9 cellular contexts compared by ENCODE assay signal in genomic region chr7:45922810-45923209, GRCh38. TPM values are rescaled to one million over a fixed set of nuclear protein-coding genes. Genes with fewer than 3 reads are reported as not detected.
DNase-seq lines count a peak whose midpoint lies in the region; ATAC-seq and TF ChIP-seq lines count a peak whose summit lies in the region.
"Had no signal": no experiment of that assay in that cellular context is flagged by ENCODE, and none has a peak within 500 bp of the region (broad histone marks: within the 10 kb centered on the region; RNA-seq: fewer than 3 reads in every experiment).

No MANE protein-coding gene starts in this region.

- DNase-seq in NCI-H1105 treated with DMSO at 0.1 percent for 48 hours (lab: John Stamatoyannopoulos, UW) = peak; percentile 49
- DNase-seq in NCI-H1105 (lab: John Stamatoyannopoulos, UW) = no peak
- DNase-seq in WERI-Rb-1 = no peak
- DNase-seq in heart left ventricle = peak in 1 of 5 donors; percentile 21
- no peak for DNase-seq in smooth muscle cell (lab: John Stamatoyannopoulos, UW; ENCODE audit: unreplicated experiment)
- DNase-seq: activated B cell treated with CpG ODN at 0.5 μM for 24 hours had no signal

- H3K79me2 ChIP-seq in smooth muscle cell (ENCODE audit: low read depth) = peaks cover 25% of the 10 kb centered on the region

- peaks cover 33% of the 10 kb centered on the region for H3F3A ChIP-seq in smooth muscle cell (ENCODE audit: low read depth)

- H3K9me3 ChIP-seq in WERI-Rb-1 (ENCODE audit: severe bottlenecking) = no peaks in the 10 kb centered on the region
- no peaks in the 10 kb centered on the region for H3K9me3 ChIP-seq in heart left ventricle
- H3K9me3 ChIP-seq in smooth muscle cell (replicated peaks; ENCODE audit: low read depth) = no peaks in the 10 kb centered on the region

- peak in 3 of 4 donors; percentile 2 to 49 (median 44) for ATAC-seq in heart left ventricle
- ATAC-seq in GM21447 (IDR thresholded peaks at IDR 0.05; ENCODE audit: unreplicated experiment) = no peak
- ATAC-seq in GM18517 (IDR thresholded peaks at IDR 0.05; ENCODE audit: unreplicated experiment) = no peak
- ATAC-seq in HG02852 (IDR thresholded peaks at IDR 0.05; ENCODE audit: unreplicated experiment) = no peak

- H2AFZ ChIP-seq in smooth muscle cell (ENCODE audit: low read depth) = peak overlapping the region; percentile 89

- peaks cover 61% of the 10 kb centered on the region for H3K27me3 ChIP-seq in WERI-Rb-1 (ENCODE audit: insufficient read depth, low read depth, severe bottlenecking)
- H3K27me3 ChIP-seq in heart left ventricle = peaks cover 0 to 54% (median 0%) of the 10 kb centered on the region in 9 donors
- H3K27me3 ChIP-seq in smooth muscle cell (ENCODE audit: low read depth) = no peaks in the 10 kb centered on the region

- peak overlapping the region; percentile 14 for H3K9ac ChIP-seq in smooth muscle cell (ENCODE audit: low read depth)

- 1 to 3% (median 1%) methylated on average over 11 of the region's 11 CpGs for WGBS in heart left ventricle, 4 donors
- WGBS in smooth muscle cell (ENCODE audit: low lambda C conversion rate) = 7% methylated on average over 11 of the region's 11 CpGs

- no peak for TF ChIP-seq CTCF in WERI-Rb-1 (IDR thresholded peaks at IDR 0.05; ENCODE audit: low read depth, low read length)
- no peak for TF ChIP-seq CTCF in heart left ventricle (IDR thresholded peaks at IDR 0.05)
- no peak for TF ChIP-seq CTCF in smooth muscle cell (IDR thresholded peaks at IDR 0.05; ENCODE audit: borderline replicate concordance, insufficient read depth, poor library complexity, severe bottlenecking)

- peaks cover 29% of the 10 kb centered on the region for H4K20me1 ChIP-seq in smooth muscle cell (ENCODE audit: low read depth)

- intact Hi-C loops in heart left ventricle (cut with DNase I) = loop anchor here (1.0 to 10.0 kb wide), 25 partner anchors 132 to 1332 kb away; no protein-coding TSS in a partner anchor

- no peak for TF ChIP-seq POLR2A in heart left ventricle (IDR thresholded peaks at IDR 0.05)

- H3K27ac ChIP-seq in WERI-Rb-1 = no peak overlapping the region
- peak overlapping the region in 9 of 12 donors; percentile 14 to 75 (median 41) for H3K27ac ChIP-seq in heart left ventricle
- H3K27ac ChIP-seq in smooth muscle cell (ENCODE audit: low read depth) = peak overlapping the region; percentile 95

- peak overlapping the region; percentile 22 for H3K4me3 ChIP-seq in WERI-Rb-1 (ENCODE audit: low read depth, low read length)
- peak overlapping the region in 11 of 12 donors; percentile 13 to 72 (median 59) for H3K4me3 ChIP-seq in heart left ventricle
- peak overlapping the region; percentile 70 for H3K4me3 ChIP-seq in smooth muscle cell

- H3K4me2 ChIP-seq in smooth muscle cell = peak overlapping the region; percentile 95

- H3K4me1 ChIP-seq in heart left ventricle (peaks cover 0 to 42% (median 22%) of the 10 kb centered on the region in 12 donors), smooth muscle cell (ENCODE audit: low read depth) (peaks cover 23% of the 10 kb centered on the region)

- H3K36me3 ChIP-seq in WERI-Rb-1 = no peaks in the 10 kb centered on the region
- H3K36me3 ChIP-seq in heart left ventricle = no peaks in the 10 kb centered on the region
- no peaks in the 10 kb centered on the region for H3K36me3 ChIP-seq in smooth muscle cell (ENCODE audit: low read depth)

RNA-seq across cellular contexts. Expression of gene IGFBP3, which starts 1.7 kb away (rescaled TPM):
- total RNA-seq in heart left ventricle (100 to 1,000 TPM in 2 of 9 donors, 10 to 100 TPM in 7; 18.1 to 141 (median 66.3) TPM), smooth muscle cell (4,025 and 5,098 TPM in 2 replicates)
- polyA plus RNA-seq in heart left ventricle (100 to 1,000 TPM in 1 of 2 donors, 10 to 100 TPM in 1; 54.4 to 165 TPM), smooth muscle cell (1,776 and 1,956 TPM in 2 replicates)
- total RNA-seq: activated B cell treated with CpG ODN at 0.5 μM for 24 hours had no signal

RNA-seq across cellular contexts. Expression of gene IGFBP1, which starts 34.5 kb away (rescaled TPM):
- total RNA-seq in heart left ventricle (1 to 10 TPM in 1 of 9 donors, not detected in 8; 1.8 TPM), smooth muscle cell (not detected in 2 replicates)
- polyA plus RNA-seq in heart left ventricle (not detected), smooth muscle cell (0.31 TPM in 1 of 2 replicates, not detected in the other)
- total RNA-seq: activated B cell treated with CpG ODN at 0.5 μM for 24 hours had no signal

RNA-seq across cellular contexts. Expression of gene CCDC201, which starts 49.9 kb away (rescaled TPM):
- not detected for total RNA-seq in heart left ventricle
- not detected for polyA plus RNA-seq in heart left ventricle
- not detected in 2 replicates for total RNA-seq in smooth muscle cell
- not detected in 2 replicates for polyA plus RNA-seq in smooth muscle cell
- total RNA-seq: activated B cell treated with CpG ODN at 0.5 μM for 24 hours had no signal

Comparison
In these comparisons a context has a peak if more than half of its experiments do, and no peak if none do; other contexts are left out.
1. ATAC-seq: peak in heart left ventricle (3 of 4); none in GM21447 (single experiment), GM18517 (single experiment) and HG02852 (single experiment).
2. RNA of gene IGFBP3, which starts 1.7 kb away (total RNA-seq): 4,025 to 5,098 TPM in smooth muscle cell; 18.1 to 141 TPM in heart left ventricle; every median in the first group is over 10 times any median in the second.
3. Peak in every context shown above with its lines, with median percentiles within 50 percentile points of each other: H3K4me3 ChIP-seq.